Comparison of ENCODE assay signal across 1 cellular context in the genomic region with DNA sequence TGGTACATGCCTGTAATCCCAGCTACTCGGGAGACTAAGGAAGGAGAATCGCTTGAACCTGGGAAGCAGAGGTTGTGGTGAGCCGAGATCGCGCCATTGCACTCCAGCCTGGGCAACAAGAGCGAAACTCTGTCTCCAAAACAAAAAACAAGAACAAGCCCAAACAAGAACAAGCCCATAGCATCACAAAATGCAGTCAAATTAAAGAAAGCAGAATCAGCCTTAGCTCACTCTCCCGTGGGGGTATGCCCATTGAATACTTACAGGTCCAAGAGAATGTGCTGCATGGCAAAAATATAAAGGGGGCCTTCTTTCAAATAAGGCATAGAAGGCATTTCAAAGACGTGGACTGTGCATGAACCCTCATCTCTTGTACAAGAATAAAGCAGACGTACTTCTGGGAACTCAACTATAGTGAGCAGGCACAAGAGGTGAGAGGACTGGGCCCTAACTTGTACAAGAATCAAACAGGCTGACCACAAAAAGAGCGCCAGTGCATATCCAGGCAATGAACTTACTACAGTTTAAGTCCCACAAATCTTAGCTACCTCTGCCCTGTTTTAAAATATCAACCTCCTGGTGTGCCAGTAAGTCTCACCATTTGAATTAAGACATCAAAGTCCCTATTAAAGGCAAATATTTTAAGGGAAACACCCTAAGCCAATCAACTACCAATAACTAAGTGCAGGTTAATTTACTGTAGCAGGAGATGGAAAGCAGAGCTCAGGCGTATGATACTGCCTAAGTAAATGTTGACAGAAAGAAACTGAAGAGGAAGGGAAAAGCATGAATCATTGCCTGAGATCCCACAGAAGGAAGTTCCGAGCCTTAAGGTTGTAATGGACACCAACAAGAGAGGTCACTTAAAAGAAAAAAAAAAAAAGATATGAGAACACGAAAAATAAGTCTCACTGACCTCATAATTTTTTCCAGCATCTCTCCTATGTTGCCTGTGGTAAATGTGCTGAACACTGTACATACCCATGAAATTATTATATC.
TF ChIP-seq lines count a peak whose summit lies in the region.

No MANE protein-coding gene starts in this region.

TF ChIP-seq in A549, 52 proteins besides CTCF, POLR2A, EP300 and RAD21 (continued from another document):
- TF ChIP-seq, protein P1, sequence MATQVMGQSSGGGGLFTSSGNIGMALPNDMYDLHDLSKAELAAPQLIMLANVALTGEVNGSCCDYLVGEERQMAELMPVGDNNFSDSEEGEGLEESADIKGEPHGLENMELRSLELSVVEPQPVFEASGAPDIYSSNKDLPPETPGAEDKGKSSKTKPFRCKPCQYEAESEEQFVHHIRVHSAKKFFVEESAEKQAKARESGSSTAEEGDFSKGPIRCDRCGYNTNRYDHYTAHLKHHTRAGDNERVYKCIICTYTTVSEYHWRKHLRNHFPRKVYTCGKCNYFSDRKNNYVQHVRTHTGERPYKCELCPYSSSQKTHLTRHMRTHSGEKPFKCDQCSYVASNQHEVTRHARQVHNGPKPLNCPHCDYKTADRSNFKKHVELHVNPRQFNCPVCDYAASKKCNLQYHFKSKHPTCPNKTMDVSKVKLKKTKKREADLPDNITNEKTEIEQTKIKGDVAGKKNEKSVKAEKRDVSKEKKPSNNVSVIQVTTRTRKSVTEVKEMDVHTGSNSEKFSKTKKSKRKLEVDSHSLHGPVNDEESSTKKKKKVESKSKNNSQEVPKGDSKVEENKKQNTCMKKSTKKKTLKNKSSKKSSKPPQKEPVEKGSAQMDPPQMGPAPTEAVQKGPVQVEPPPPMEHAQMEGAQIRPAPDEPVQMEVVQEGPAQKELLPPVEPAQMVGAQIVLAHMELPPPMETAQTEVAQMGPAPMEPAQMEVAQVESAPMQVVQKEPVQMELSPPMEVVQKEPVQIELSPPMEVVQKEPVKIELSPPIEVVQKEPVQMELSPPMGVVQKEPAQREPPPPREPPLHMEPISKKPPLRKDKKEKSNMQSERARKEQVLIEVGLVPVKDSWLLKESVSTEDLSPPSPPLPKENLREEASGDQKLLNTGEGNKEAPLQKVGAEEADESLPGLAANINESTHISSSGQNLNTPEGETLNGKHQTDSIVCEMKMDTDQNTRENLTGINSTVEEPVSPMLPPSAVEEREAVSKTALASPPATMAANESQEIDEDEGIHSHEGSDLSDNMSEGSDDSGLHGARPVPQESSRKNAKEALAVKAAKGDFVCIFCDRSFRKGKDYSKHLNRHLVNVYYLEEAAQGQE (IDR thresholded peaks at IDR 0.05), result no peak
- TF ChIP-seq, protein P2, sequence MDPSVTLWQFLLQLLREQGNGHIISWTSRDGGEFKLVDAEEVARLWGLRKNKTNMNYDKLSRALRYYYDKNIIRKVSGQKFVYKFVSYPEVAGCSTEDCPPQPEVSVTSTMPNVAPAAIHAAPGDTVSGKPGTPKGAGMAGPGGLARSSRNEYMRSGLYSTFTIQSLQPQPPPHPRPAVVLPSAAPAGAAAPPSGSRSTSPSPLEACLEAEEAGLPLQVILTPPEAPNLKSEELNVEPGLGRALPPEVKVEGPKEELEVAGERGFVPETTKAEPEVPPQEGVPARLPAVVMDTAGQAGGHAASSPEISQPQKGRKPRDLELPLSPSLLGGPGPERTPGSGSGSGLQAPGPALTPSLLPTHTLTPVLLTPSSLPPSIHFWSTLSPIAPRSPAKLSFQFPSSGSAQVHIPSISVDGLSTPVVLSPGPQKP (IDR thresholded peaks at IDR 0.05; ENCODE audit: low read depth, low read length), result no peak
- TF ChIP-seq, protein P3, sequence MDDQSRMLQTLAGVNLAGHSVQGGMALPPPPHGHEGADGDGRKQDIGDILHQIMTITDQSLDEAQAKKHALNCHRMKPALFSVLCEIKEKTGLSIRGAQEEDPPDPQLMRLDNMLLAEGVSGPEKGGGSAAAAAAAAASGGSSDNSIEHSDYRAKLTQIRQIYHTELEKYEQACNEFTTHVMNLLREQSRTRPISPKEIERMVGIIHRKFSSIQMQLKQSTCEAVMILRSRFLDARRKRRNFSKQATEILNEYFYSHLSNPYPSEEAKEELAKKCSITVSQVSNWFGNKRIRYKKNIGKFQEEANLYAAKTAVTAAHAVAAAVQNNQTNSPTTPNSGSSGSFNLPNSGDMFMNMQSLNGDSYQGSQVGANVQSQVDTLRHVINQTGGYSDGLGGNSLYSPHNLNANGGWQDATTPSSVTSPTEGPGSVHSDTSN (IDR thresholded peaks at IDR 0.05), result no peak
- TF ChIP-seq RCOR1 (IDR thresholded peaks at IDR 0.05; ENCODE audit: low read depth, low read length), result no peak
- TF ChIP-seq ESRRA (IDR thresholded peaks at IDR 0.05; ENCODE audit: borderline replicate concordance, low read length), result no peak
- TF ChIP-seq CBX2 (IDR thresholded peaks at IDR 0.05; ENCODE audit: borderline replicate concordance, low read depth), result no peak
- TF ChIP-seq ZC3H11A (IDR thresholded peaks at IDR 0.05), result no peak
- TF ChIP-seq, protein P4, sequence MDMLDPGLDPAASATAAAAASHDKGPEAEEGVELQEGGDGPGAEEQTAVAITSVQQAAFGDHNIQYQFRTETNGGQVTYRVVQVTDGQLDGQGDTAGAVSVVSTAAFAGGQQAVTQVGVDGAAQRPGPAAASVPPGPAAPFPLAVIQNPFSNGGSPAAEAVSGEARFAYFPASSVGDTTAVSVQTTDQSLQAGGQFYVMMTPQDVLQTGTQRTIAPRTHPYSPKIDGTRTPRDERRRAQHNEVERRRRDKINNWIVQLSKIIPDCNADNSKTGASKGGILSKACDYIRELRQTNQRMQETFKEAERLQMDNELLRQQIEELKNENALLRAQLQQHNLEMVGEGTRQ (IDR thresholded peaks at IDR 0.05), result no peak
- no peak for TF ChIP-seq TFCP2L1 (CRISPR knock-in tag; IDR thresholded peaks at IDR 0.05)
- no peak for TF ChIP-seq CBX8 (IDR thresholded peaks at IDR 0.05)
- TF ChIP-seq HEYL (CRISPR knock-in tag; IDR thresholded peaks at IDR 0.05), result no peak
- no peak for TF ChIP-seq HDAC2 (IDR thresholded peaks at IDR 0.05)
- no peak for TF ChIP-seq BHLHE40 (IDR thresholded peaks at IDR 0.05; ENCODE audit: low read depth, low read length)
- TF ChIP-seq KDM5A (IDR thresholded peaks at IDR 0.05), result no peak
- TF ChIP-seq JUNB (IDR thresholded peaks at IDR 0.05), result no peak
